ENCODE assay signal across 14 cellular contexts in genomic region chr7:77887567-77887966, GRCh38.
DNase-seq lines count a peak whose midpoint lies in the region; ATAC-seq and TF ChIP-seq lines count a peak whose summit lies in the region.
"Had no signal": no experiment of that assay in that cellular context is flagged by ENCODE, and none has a peak within 500 bp of the region (broad histone marks: within the 10 kb centered on the region; RNA-seq: fewer than 3 reads in every experiment).

No MANE protein-coding gene starts in this region.

- peaks cover 26 to 36% of the 10 kb centered on the region in 2 donors for H3K4me1 ChIP-seq in gastrocnemius medialis
- no peaks in the 10 kb centered on the region for H3K4me1 ChIP-seq in esophagus squamous epithelium
- H3K4me1 ChIP-seq in upper lobe of right lung = no peaks in the 10 kb centered on the region
- peaks cover 6% of the 10 kb centered on the region for H3K4me1 ChIP-seq in A673 (ENCODE audit: insufficient read depth, low read length, poor library complexity, severe bottlenecking)

- in situ Hi-C loops in gastrocnemius medialis (cut with MboI; ENCODE audit: low sequenced_read_pairs in 4 of 4) = no loop called here

- H3K9me3 ChIP-seq in gastrocnemius medialis (no peaks in the 10 kb centered on the region), esophagus squamous epithelium (no peaks in the 10 kb centered on the region), upper lobe of right lung (no peaks in the 10 kb centered on the region), A673 (ENCODE audit: low read depth, low read length, poor library complexity, severe bottlenecking) (no peaks in the 10 kb centered on the region)

- H3K27me3 ChIP-seq in gastrocnemius medialis (no peaks in the 10 kb centered on the region), esophagus squamous epithelium (no peaks in the 10 kb centered on the region), upper lobe of right lung (no peaks in the 10 kb centered on the region), A673 (replicated peaks; ENCODE audit: insufficient read depth, low read depth, low read length, poor library complexity) (no peaks in the 10 kb centered on the region)

- no peaks in the 10 kb centered on the region for H3K36me3 ChIP-seq in gastrocnemius medialis
- H3K36me3 ChIP-seq in esophagus squamous epithelium = no peaks in the 10 kb centered on the region
- H3K36me3 ChIP-seq in upper lobe of right lung = no peaks in the 10 kb centered on the region
- no peaks in the 10 kb centered on the region for H3K36me3 ChIP-seq in A673 (ENCODE audit: insufficient read depth, low read length, poor library complexity, severe bottlenecking)

- BruUV-seq in A673 (replicated peaks; lab: Mats Ljungman, UMichigan) = no TSS peak

- peak overlapping the region; percentile 64 to 75 (median 72) for H3K27ac ChIP-seq in gastrocnemius medialis
- H3K27ac ChIP-seq in esophagus squamous epithelium = no peak overlapping the region
- H3K27ac ChIP-seq in upper lobe of right lung = no peak overlapping the region
- no peak overlapping the region for H3K27ac ChIP-seq in A673 (ENCODE audit: low read depth, low read length, poor library complexity, severe bottlenecking)
- H3K27ac ChIP-seq: 22Rv1 had no signal

- CTCF ChIA-PET in activated CD4-positive, alpha-beta T cell treated with anti-CD3 and anti-CD28 coated beads for 36 hours (lab: Charles Lee) = no interaction called here
- CTCF ChIA-PET in A673 (lab: Charles Lee) = no interaction called here

- ATAC-seq in activated CD4-positive, alpha-beta T cell treated with anti-CD3 and anti-CD28 coated beads for 36 hours = peak; percentile 71
- ATAC-seq in gastrocnemius medialis (peak; percentile 91 to 97), upper lobe of right lung (no peak)
- ATAC-seq: GM23338 had no signal

- no peaks in the 10 kb centered on the region for H3K27me3 Mint-ChIP-seq in activated CD4-positive, alpha-beta T cell treated with anti-CD3 and anti-CD28 coated beads for 36 hours
- H3K27me3 Mint-ChIP-seq in activated CD4-positive, alpha-beta T cell treated with anti-CD3 and anti-CD28 coated beads, Interleukin-2, amount 10 ng/mL, durations not matched to agents 24 days and 14 days = no peaks in the 10 kb centered on the region

- no peaks in the 10 kb centered on the region for H3K9me3 Mint-ChIP-seq in activated CD4-positive, alpha-beta T cell treated with anti-CD3 and anti-CD28 coated beads for 36 hours (ENCODE audit: low read depth)
- H3K9me3 Mint-ChIP-seq in activated CD4-positive, alpha-beta T cell treated with anti-CD3 and anti-CD28 coated beads, Interleukin-2, amount 10 ng/mL, durations not matched to agents 24 days and 14 days = no peaks in the 10 kb centered on the region
- H3K9me3 Mint-ChIP-seq: activated naive CD4-positive, alpha-beta T cell treated with anti-CD3 and anti-CD28 coated beads for 36 hours; GM23338 had no signal

- 64 to 67% methylated on average over 1 of the region's 1 CpG for WGBS in esophagus squamous epithelium, 2 donors

- intact Hi-C loops in activated CD4-positive, alpha-beta T cell treated with anti-CD3 and anti-CD28 coated beads for 36 hours (cut with DNase I, micrococcal nuclease) = no loop called here
- intact Hi-C loops in activated CD4-positive, alpha-beta T cell treated with anti-CD3 and anti-CD28 coated beads, Interleukin-2, amount 10 ng/mL, durations not matched to agents 24 days and 14 days (cut with micrococcal nuclease) = no loop called here
- intact Hi-C loops in gastrocnemius medialis (cut with DNase I; ENCODE audit: low total_unique reads) = loop anchor here (5.0 kb wide), 1 partner anchor 90 kb away; the partner anchor contains the start of genes PHTF2 and TMEM60
- intact Hi-C loops in esophagus squamous epithelium (cut with DNase I) = no loop called here
- intact Hi-C loops in upper lobe of right lung (cut with DNase I) = no loop called here
- intact Hi-C loops in A673 (cut with micrococcal nuclease; ENCODE audit: unreplicated experiment) = no loop called here

- TF ChIP-seq CTCF in epithelial cell of esophagus (IDR thresholded peaks at IDR 0.05; ENCODE audit: insufficient read depth, low read depth, low read length, missing control alignments) (no peak), gastrocnemius medialis (IDR thresholded peaks at IDR 0.05 in 4 of 5, conservative IDR thresholded peaks at IDR 0.05 in 1 of 5) (no peak), esophagus squamous epithelium (IDR thresholded peaks at IDR 0.05) (no peak), upper lobe of right lung (IDR thresholded peaks at IDR 0.05) (no peak), A673 (conservative IDR thresholded peaks at IDR 0.05; ENCODE audit: low read depth, low read length) (no peak)

- H3K27ac Mint-ChIP-seq in activated CD4-positive, alpha-beta T cell treated with anti-CD3 and anti-CD28 coated beads for 36 hours = peak overlapping the region; percentile 4
- H3K27ac Mint-ChIP-seq in activated CD4-positive, alpha-beta T cell treated with anti-CD3 and anti-CD28 coated beads, Interleukin-2, amount 10 ng/mL, durations not matched to agents 24 days and 14 days = no peak overlapping the region
- H3K27ac Mint-ChIP-seq: activated naive CD4-positive, alpha-beta T cell treated with anti-CD3 and anti-CD28 coated beads for 36 hours; GM23338 had no signal

- H3K4me3 Mint-ChIP-seq in activated CD4-positive, alpha-beta T cell treated with anti-CD3 and anti-CD28 coated beads for 36 hours = no peak overlapping the region
- H3K4me3 Mint-ChIP-seq in activated CD4-positive, alpha-beta T cell treated with anti-CD3 and anti-CD28 coated beads, Interleukin-2, amount 10 ng/mL, durations not matched to agents 24 days and 14 days = no peak overlapping the region
- H3K4me3 Mint-ChIP-seq: activated naive CD4-positive, alpha-beta T cell treated with anti-CD3 and anti-CD28 coated beads for 36 hours; GM23338 had no signal

- POLR2A ChIA-PET in activated CD4-positive, alpha-beta T cell treated with anti-CD3 and anti-CD28 coated beads for 36 hours (lab: Charles Lee) = no interaction called here
- POLR2A ChIA-PET in A673 (lab: Charles Lee; ENCODE audit: low non-redundant PET) = no interaction called here

- no peak overlapping the region for H3K4me3 ChIP-seq in epithelial cell of esophagus (ENCODE audit: low read length)
- H3K4me3 ChIP-seq in gastrocnemius medialis = no peak overlapping the region
- no peak overlapping the region for H3K4me3 ChIP-seq in esophagus squamous epithelium
- H3K4me3 ChIP-seq in upper lobe of right lung = no peak overlapping the region
- no peak overlapping the region for H3K4me3 ChIP-seq in A673 (ENCODE audit: low read depth, low read length, poor library complexity, severe bottlenecking)
- H3K4me3 ChIP-seq: GM23338 had no signal

- peaks cover 15% of the 10 kb centered on the region for H3K4me1 Mint-ChIP-seq in activated CD4-positive, alpha-beta T cell treated with anti-CD3 and anti-CD28 coated beads for 36 hours
- H3K4me1 Mint-ChIP-seq in activated CD4-positive, alpha-beta T cell treated with anti-CD3 and anti-CD28 coated beads, Interleukin-2, amount 10 ng/mL, durations not matched to agents 24 days and 14 days = peaks cover 6% of the 10 kb centered on the region

- DNase-seq in activated CD4-positive, alpha-beta T cell treated with anti-CD3 and anti-CD28 coated beads for 36 hours = peak; percentile 25
- no peak for DNase-seq in activated CD4-positive, alpha-beta T cell treated with anti-CD3 and anti-CD28 coated beads, Interleukin-2, amount 10 ng/mL, durations not matched to agents 24 days and 14 days
- DNase-seq in NCI-H226 (peak; percentile 61), epithelial cell of esophagus (ENCODE audit: low read depth) (peak; percentile 68), gastrocnemius medialis (no peak), esophagus squamous epithelium (lab: John Stamatoyannopoulos, UW) (no peak), upper lobe of right lung (no peak), A673 (ENCODE audit: low spot score) (no peak)
- DNase-seq: activated CD4-positive, alpha-beta T cell treated with anti-CD3 and anti-CD28 coated beads for 4 hours; activated naive CD4-positive, alpha-beta T cell treated with anti-CD3 and anti-CD28 coated beads for 36 hours; GDM1; NCI-H510A had no signal

- H3K36me3 Mint-ChIP-seq in activated CD4-positive, alpha-beta T cell treated with anti-CD3 and anti-CD28 coated beads for 36 hours (ENCODE audit: low read depth) = no peaks in the 10 kb centered on the region
- peaks cover 4% of the 10 kb centered on the region for H3K36me3 Mint-ChIP-seq in activated CD4-positive, alpha-beta T cell treated with anti-CD3 and anti-CD28 coated beads, Interleukin-2, amount 10 ng/mL, durations not matched to agents 24 days and 14 days (ENCODE audit: low read depth)

- no peak for TF ChIP-seq POLR2A in gastrocnemius medialis (IDR thresholded peaks at IDR 0.05)
- no peak for TF ChIP-seq POLR2A in esophagus squamous epithelium (IDR thresholded peaks at IDR 0.05)

Comparison
In these comparisons a context has a peak if more than half of its experiments do, and no peak if none do; other contexts are left out.
1. DNase-seq: peak in activated CD4-positive, alpha-beta T cell treated with anti-CD3 and anti-CD28 coated beads for 36 hours (single experiment), NCI-H226 (single experiment) and epithelial cell of esophagus (single experiment); none in activated CD4-positive, alpha-beta T cell treated with anti-CD3 and anti-CD28 coated beads, Interleukin-2, amount 10 ng/mL, durations not matched to agents 24 days and 14 days (single experiment), gastrocnemius medialis (0 of 2), esophagus squamous epithelium (single experiment), upper lobe of right lung (single experiment) and A673 (single experiment).
2. H3K27ac ChIP-seq: peak in gastrocnemius medialis (4 of 4); none in esophagus squamous epithelium (0 of 4), upper lobe of right lung (single experiment) and A673 (single experiment).